In genomic region chr4:186190456-186191265, GRCh38 we compare ENCODE assay signal across 2 cellular contexts.
TF ChIP-seq lines count a peak whose summit lies in the region.

No MANE protein-coding gene starts in this region.

TF ChIP-seq in A549, 52 proteins besides CTCF, POLR2A, EP300 and RAD21 (continued from another document):
- no peak for TF ChIP-seq FOSB (CRISPR knock-in tag; IDR thresholded peaks at IDR 0.05)
TF ChIP-seq in A549: peak in this region for 1.

TF ChIP-seq in neural cell, 6 proteins besides CTCF, POLR2A, EP300 and RAD21:
- TF ChIP-seq REST (IDR thresholded peaks at IDR 0.05; ENCODE audit: borderline replicate concordance) (no peak), MXI1 (conservative IDR thresholded peaks at IDR 0.05; ENCODE audit: poor library complexity, severe bottlenecking) (peak; percentile 57)
